3 cellular contexts compared by ENCODE assay signal in the genomic region with DNA sequence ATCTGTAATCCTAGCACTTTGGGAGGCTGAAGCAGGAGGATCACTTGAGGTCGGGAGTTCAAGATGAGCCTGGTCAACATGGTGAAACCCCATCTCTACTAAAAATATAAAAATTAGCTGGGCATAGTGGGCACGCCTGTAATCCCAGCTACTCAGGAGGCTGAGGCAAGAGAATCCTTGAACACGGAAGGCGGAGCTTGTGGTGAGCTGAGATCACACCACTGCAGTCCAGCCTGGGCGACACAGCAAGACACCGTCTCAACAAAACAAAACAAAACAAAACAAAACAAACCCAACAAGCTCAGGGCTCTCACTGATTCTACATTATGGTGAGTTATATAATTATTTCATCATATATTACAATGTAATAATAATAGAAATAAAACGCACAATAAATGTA. TPM values are rescaled to one million over a fixed set of nuclear protein-coding genes. Genes with fewer than 3 reads are reported as not detected.
"Had no signal": no experiment of that assay in that cellular context is flagged by ENCODE, and none has a peak within 500 bp of the region (broad histone marks: within the 10 kb centered on the region; RNA-seq: fewer than 3 reads in every experiment).

No MANE protein-coding gene starts in this region.

RNA-seq across cellular contexts. Expression of a gene that starts 4.2 kb away (rescaled TPM):
- total RNA-seq: HepG2 had no signal
- polyA plus RNA-seq: HepG2, IgD-negative memory B cell had no signal

RNA-seq across cellular contexts. Expression of a gene that starts 25.6 kb away (rescaled TPM):
- total RNA-seq: HT-29 had no signal
